In genomic region chr1:27237112-27237511, GRCh38 we compare ENCODE assay signal across 11 cellular contexts.
"Had no signal": no experiment of that assay in that cellular context is flagged by ENCODE, and none has a peak within 500 bp of the region (broad histone marks: within the 10 kb centered on the region; RNA-seq: fewer than 3 reads in every experiment).

No MANE protein-coding gene starts in this region.

- H3K4me3 Mint-ChIP-seq: activated naive CD8-positive, alpha-beta T cell treated with anti-CD3 and anti-CD28 coated beads, Interleukin-2, amount 10 ng/mL, durations not matched to agents 7 days and 5 days had no signal

- H3K9me3 Mint-ChIP-seq: activated CD4-positive, alpha-beta T cell treated with anti-CD3 and anti-CD28 coated beads, Interleukin-2, amount 10 ng/mL, durations not matched to agents 24 days and 14 days; activated naive CD8-positive, alpha-beta T cell treated with anti-CD3 and anti-CD28 coated beads, Interleukin-2, amount 10 ng/mL, durations not matched to agents 7 days and 5 days; stimulated activated effector memory CD8-positive, alpha-beta T cell treated with anti-CD3 and anti-CD28 coated beads, Interleukin-12 subunit alpha, Interleukin-12 subunit beta, amount 100 ng/mL, for 72 hours had no signal

- H3K27ac ChIP-seq: foreskin keratinocyte, thyroid gland, uterus had no signal

- H3K27ac Mint-ChIP-seq: activated CD4-positive, alpha-beta T cell treated with anti-CD3 and anti-CD28 coated beads, Interleukin-2, amount 10 ng/mL, durations not matched to agents 24 days and 14 days; activated naive CD8-positive, alpha-beta T cell treated with anti-CD3 and anti-CD28 coated beads, Interleukin-2, amount 10 ng/mL, durations not matched to agents 7 days and 5 days had no signal

- ATAC-seq: foreskin keratinocyte; left colon; stimulated activated effector memory CD8-positive, alpha-beta T cell treated with anti-CD3 and anti-CD28 coated beads, Interleukin-12 subunit alpha, Interleukin-12 subunit beta, amount 100 ng/mL, for 72 hours had no signal

- DNase-seq: activated CD4-positive, alpha-beta T cell treated with anti-CD3 and anti-CD28 coated beads, Interleukin-2, amount 10 ng/mL, durations not matched to agents 24 days and 14 days; activated gamma-delta T cell; activated naive CD8-positive, alpha-beta T cell treated with anti-CD3 and anti-CD28 coated beads, Interleukin-2, amount 10 ng/mL, durations not matched to agents 7 days and 5 days; activated T-cell treated with anti-CD3 and anti-CD28 coated beads for 4 hours; anterior cingulate cortex; foreskin keratinocyte; left colon; small intestine; thyroid gland; uterus had no signal

- H3K27me3 Mint-ChIP-seq: activated CD4-positive, alpha-beta T cell treated with anti-CD3 and anti-CD28 coated beads, Interleukin-2, amount 10 ng/mL, durations not matched to agents 24 days and 14 days; activated naive CD8-positive, alpha-beta T cell treated with anti-CD3 and anti-CD28 coated beads, Interleukin-2, amount 10 ng/mL, durations not matched to agents 7 days and 5 days had no signal

- H3K27me3 ChIP-seq: foreskin keratinocyte, thyroid gland, uterus had no signal

- H3K36me3 ChIP-seq: thyroid gland, uterus had no signal

- H3K4me3 ChIP-seq: thyroid gland, uterus had no signal

- H3K9me3 ChIP-seq: thyroid gland, uterus had no signal
